18 cellular contexts compared by ENCODE assay signal in genomic region chr4:183492791-183493221, GRCh38. TPM values are rescaled to one million over a fixed set of nuclear protein-coding genes. Genes with fewer than 3 reads are reported as not detected.
A peak's percentile ranks its signal among the peaks of the same experiment; 100 is the strongest.
DNase-seq lines count a peak whose midpoint lies in the region; FAIRE-seq and TF ChIP-seq lines count a peak whose summit lies in the region.
"Had no signal": no experiment of that assay in that cellular context is flagged by ENCODE, and none has a peak within 500 bp of the region (broad histone marks: within the 10 kb centered on the region; RNA-seq: fewer than 3 reads in every experiment).

No MANE protein-coding gene starts in this region.

- no peak overlapping the region for H3K9ac ChIP-seq in Karpas-422 (ENCODE audit: low read length)

- H3K4me3 ChIP-seq in astrocyte of the spinal cord (ENCODE audit: low read depth, low read length) (no peak overlapping the region), Karpas-422 (ENCODE audit: low read length) (no peak overlapping the region)

- H2AFZ ChIP-seq in Karpas-422 (ENCODE audit: low read length), result no peak overlapping the region

- DNase-seq in AG09319 (ENCODE audit: extremely low read depth, low read depth), result peak; percentile 50
- DNase-seq in HTR-8/SVneo (ENCODE audit: insufficient read length, low spot score), result peak; percentile 50
- DNase-seq in astrocyte of the spinal cord (ENCODE audit: low read depth, low spot score), result peak; percentile 43
- peak; percentile 39 for DNase-seq in glomerular visceral epithelial cell (ENCODE audit: extremely low spot score)
- no peak for DNase-seq in SKM-1 treated with dmso at 0.1 percent for 144 hours (lab: John Stamatoyannopoulos, UW; ENCODE audit: unreplicated experiment)
- DNase-seq in activated effector memory CD4-positive, alpha-beta T cell treated with anti-CD3 and anti-CD28 coated beads, Interleukin-2, amount 50 U/mL, for 16 hours, result no peak
- DNase-seq in Karpas-422, result no peak
- no peak for DNase-seq in NCI-H1092 (lab: John Stamatoyannopoulos, UW)
- DNase-seq: activated CD4-positive, alpha-beta T cell treated with anti-CD3 and anti-CD28 coated beads for 36 hours; activated T-cell treated with anti-CD3 and anti-CD28 coated beads, Interleukin-2, amount 50 U/mL, for 72 hours; aorta; C1 segment of cervical spinal cord; effector CD4-positive, alpha-beta T cell; head of caudate nucleus; NCI-H345; stimulated activated CD4-positive, alpha-beta T cell treated with anti-CD3 and anti-CD28 coated beads, Interleukin-1b, Interleukin-23, amount 100 ng/mL, for 48 hours; T-helper 1 cell had no signal

- H3K4me2 ChIP-seq in Karpas-422 (ENCODE audit: low read depth, low read length, poor library complexity, severe bottlenecking), result no peak overlapping the region

- no peaks in the 10 kb centered on the region for H3K9me2 ChIP-seq in Karpas-422 (replicated peaks; ENCODE audit: insufficient read depth, low read length)

- in situ Hi-C loops in astrocyte of the spinal cord (cut with HindIII; ENCODE audit: low sequenced_read_pairs), result no loop called here

- no peaks in the 10 kb centered on the region for H3K27me3 ChIP-seq in Karpas-422 (ENCODE audit: low read length)

- H3K4me1 ChIP-seq in Karpas-422 (ENCODE audit: low read length), result no peaks in the 10 kb centered on the region

- no peaks in the 10 kb centered on the region for H4K20me1 ChIP-seq in Karpas-422 (ENCODE audit: insufficient read depth, low read depth, low read length)

- no peak for TF ChIP-seq CTCF in AG09319 (IDR thresholded peaks at IDR 0.05; ENCODE audit: low read depth, low read length)
- no peak for TF ChIP-seq CTCF in astrocyte of the spinal cord (IDR thresholded peaks at IDR 0.05; ENCODE audit: low read depth, low read length)

- no peaks in the 10 kb centered on the region for H3K36me3 ChIP-seq in Karpas-422 (ENCODE audit: insufficient read depth, low read length)

- peak; percentile 84 for FAIRE-seq in HTR-8/SVneo (lab: Jason Lieb, UNC)
- FAIRE-seq: G401.6 had no signal

- no peaks in the 10 kb centered on the region for H3K9me3 ChIP-seq in Karpas-422 (ENCODE audit: low read length)

- no peaks in the 10 kb centered on the region for H3K79me2 ChIP-seq in Karpas-422 (ENCODE audit: low read length)

- H3K27ac ChIP-seq in Karpas-422 (ENCODE audit: low read length), result no peak overlapping the region

RNA-seq across cellular contexts. Expression of gene ING2, which starts 12.1 kb away (rescaled TPM):
- total RNA-seq in Karpas-422 (2014; rRNA removed; shearing (Covaris generic); ENCODE audit: low replicate concordance), result 5.4 and 7.5 TPM in 2 replicates

RNA-seq across cellular contexts. Expression of gene CDKN2AIP, which starts 48.4 kb away (rescaled TPM):
- 11.1 and 16.8 TPM in 2 replicates for total RNA-seq in Karpas-422 (2014; rRNA removed; shearing (Covaris generic); ENCODE audit: low replicate concordance)

Comparison
In these comparisons a context has a peak if more than half of its experiments do, and no peak if none do; other contexts are left out.
1. DNase-seq: peak in AG09319 (single experiment), HTR-8/SVneo (single experiment), astrocyte of the spinal cord (single experiment) and glomerular visceral epithelial cell (single experiment); none in SKM-1 treated with dmso at 0.1 percent for 144 hours (single experiment), activated effector memory CD4-positive, alpha-beta T cell treated with anti-CD3 and anti-CD28 coated beads, Interleukin-2, amount 50 U/mL, for 16 hours (single experiment), Karpas-422 (single experiment) and NCI-H1092 (single experiment).